35 cellular contexts compared by ENCODE assay signal in the genomic region with DNA sequence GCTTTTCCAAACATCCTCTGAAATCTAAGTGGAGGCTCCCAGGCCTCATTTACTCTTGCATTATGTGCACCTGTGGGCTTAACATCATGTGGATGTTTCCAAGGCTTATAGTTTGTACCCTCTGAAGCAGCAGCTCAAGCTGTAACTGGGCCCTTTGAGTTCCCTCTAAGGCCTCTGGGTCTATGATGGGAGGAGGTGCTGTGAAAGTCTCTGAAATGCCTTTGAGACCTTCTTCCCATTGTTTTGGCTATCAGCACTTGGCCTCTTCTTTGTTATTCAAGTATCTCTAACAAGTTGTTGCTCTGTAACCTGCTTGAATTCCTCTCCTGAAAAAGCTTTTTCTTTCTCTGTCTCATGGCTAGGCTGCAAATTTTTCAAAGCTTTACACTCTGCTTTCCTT. TPM values are rescaled to one million over a fixed set of nuclear protein-coding genes. Genes with fewer than 3 reads are reported as not detected.
"Had no signal": no experiment of that assay in that cellular context is flagged by ENCODE, and none has a peak within 500 bp of the region (broad histone marks: within the 10 kb centered on the region; RNA-seq: fewer than 3 reads in every experiment).

No MANE protein-coding gene starts in this region.

- DNase-seq: effector CD8-positive, alpha-beta T cell; foreskin keratinocyte; heart left ventricle; kidney; mucosa of descending colon; naive B cell; right lobe of liver; small intestine; stimulated activated CD4-positive, alpha-beta T cell treated with anti-CD3 and anti-CD28 coated beads, Interleukin-15, amount 100 ng/mL, for 24 hours; stimulated activated CD4-positive, alpha-beta T cell treated with anti-CD3 and anti-CD28 coated beads, Interleukin-2, amount 100 ng/mL, for 48 hours; stimulated activated naive CD4-positive, alpha-beta T cell treated with Interleukin-2 at 50 U/mL for 16 hours; stomach; thyroid gland; trophoblast cell had no signal

- H3K4me1 Mint-ChIP-seq: memory B cell; mesothelial cell of epicardium; naive B cell; neural crest cell; stimulated activated effector memory CD8-positive, alpha-beta T cell treated with anti-CD3 and anti-CD28 coated beads, Interleukin-12 subunit alpha, Interleukin-12 subunit beta, amount 100 ng/mL, for 72 hours had no signal

- ATAC-seq: foreskin keratinocyte; gastroesophageal sphincter; heart left ventricle; left lobe of liver; mucosa of descending colon; natural killer cell treated with Interleukin-12 subunit alpha and Interleukin-12 subunit beta and Interleukin-15 and Interleukin-18, amount 100 ng/mL, for 72 hours; right lobe of liver; stimulated activated effector memory CD8-positive, alpha-beta T cell treated with anti-CD3 and anti-CD28 coated beads, Interleukin-12 subunit alpha, Interleukin-12 subunit beta, amount 100 ng/mL, for 72 hours had no signal

- H3K9me3 ChIP-seq: neutrophil, right lobe of liver, thyroid gland, vagina had no signal

- H3K4me1 ChIP-seq: esophagus muscularis mucosa, foreskin keratinocyte, gastroesophageal sphincter, heart left ventricle, parathyroid adenoma, right lobe of liver, stomach, thyroid gland, vagina had no signal

- H3K27ac Mint-ChIP-seq: memory B cell; mesothelial cell of epicardium; naive B cell; natural killer cell treated with Interleukin-12 subunit alpha and Interleukin-12 subunit beta and Interleukin-15 and Interleukin-18, amount 100 ng/mL, for 72 hours; progenitor cell of endocrine pancreas; stimulated activated effector memory CD8-positive, alpha-beta T cell treated with anti-CD3 and anti-CD28 coated beads, Interleukin-12 subunit alpha, Interleukin-12 subunit beta, amount 100 ng/mL, for 72 hours had no signal

- H3K36me3 ChIP-seq: esophagus muscularis mucosa, gastroesophageal sphincter, heart left ventricle, neutrophil, right lobe of liver, stomach, thyroid gland, vagina had no signal

- H3K4me3 Mint-ChIP-seq: memory B cell; mesothelial cell of epicardium; naive B cell; natural killer cell treated with Interleukin-12 subunit alpha and Interleukin-12 subunit beta and Interleukin-15 and Interleukin-18, amount 100 ng/mL, for 72 hours; neural crest cell; stimulated activated effector memory CD8-positive, alpha-beta T cell treated with anti-CD3 and anti-CD28 coated beads, Interleukin-12 subunit alpha, Interleukin-12 subunit beta, amount 100 ng/mL, for 72 hours had no signal

- H3K36me3 Mint-ChIP-seq: memory B cell; mesothelial cell of epicardium; naive B cell; natural killer cell treated with Interleukin-12 subunit alpha and Interleukin-12 subunit beta and Interleukin-15 and Interleukin-18, amount 100 ng/mL, for 72 hours; stimulated activated effector memory CD8-positive, alpha-beta T cell treated with anti-CD3 and anti-CD28 coated beads, Interleukin-12 subunit alpha, Interleukin-12 subunit beta, amount 100 ng/mL, for 72 hours had no signal

- H3K27me3 Mint-ChIP-seq: memory B cell; naive B cell; natural killer cell treated with Interleukin-12 subunit alpha and Interleukin-12 subunit beta and Interleukin-15 and Interleukin-18, amount 100 ng/mL, for 72 hours; progenitor cell of endocrine pancreas had no signal

- H3K4me2 ChIP-seq: hepatocyte had no signal

- H3K79me2 ChIP-seq: hepatocyte, parathyroid adenoma had no signal

- H3K27me3 ChIP-seq: esophagus muscularis mucosa, foreskin keratinocyte, gastroesophageal sphincter, heart left ventricle, hepatocyte, neutrophil, right lobe of liver, stomach, thyroid gland, vagina had no signal

- FAIRE-seq: colon, endothelial cell of umbilical vein, kidney, small intestine had no signal

- H3K4me3 ChIP-seq: esophagus muscularis mucosa, gastroesophageal sphincter, heart left ventricle, hepatocyte, lung, mucosa of descending colon, right lobe of liver, stomach, thyroid gland, vagina had no signal

- H3K27ac ChIP-seq: esophagus muscularis mucosa, foreskin keratinocyte, gastroesophageal sphincter, heart left ventricle, hepatocyte, neutrophil, parathyroid adenoma, right lobe of liver, stomach, thyroid gland, vagina had no signal

- H3K9ac ChIP-seq: parathyroid adenoma had no signal

- H2AFZ ChIP-seq: hepatocyte, parathyroid adenoma had no signal

RNA-seq across cellular contexts. Expression of gene MYT1L, which starts 58.1 kb away (rescaled TPM):
- total RNA-seq: endothelial cell of umbilical vein; epithelial cell of proximal tubule; foreskin keratinocyte; kidney; mesothelial cell of epicardium; natural killer cell treated with Interleukin-12 subunit alpha and Interleukin-12 subunit beta and Interleukin-15 and Interleukin-18, amount 100 ng/mL, for 72 hours; omental fat pad; subcutaneous adipose tissue; ureter had no signal
- polyA plus RNA-seq: endothelial cell of umbilical vein, fibroblast of lung, foreskin keratinocyte, heart left ventricle had no signal
